Comparison of ENCODE assay signal across 2 cellular contexts in genomic region chr3:4936982-4937614, GRCh38.
TF ChIP-seq lines count a peak whose summit lies in the region.

No MANE protein-coding gene starts in this region.

TF ChIP-seq in HepG2, 621 proteins besides CTCF, POLR2A, EP300 and RAD21:
- TF ChIP-seq ZNF432 (CRISPR knock-in tag; IDR thresholded peaks at IDR 0.05; ENCODE audit: borderline replicate concordance) (no peak), AGO1 (IDR thresholded peaks at IDR 0.05; ENCODE audit: low read depth, low read length, poor library complexity, severe bottlenecking) (no peak), DRAP1 (CRISPR knock-in tag; IDR thresholded peaks at IDR 0.05) (no peak), KLF6 (CRISPR knock-in tag; IDR thresholded peaks at IDR 0.05) (no peak), MAFF (IDR thresholded peaks at IDR 0.05; ENCODE audit: low read depth, low read length) (peak; percentile 35; the same call in 1 of the 2 replicates), ZBED4 (CRISPR knock-in tag; IDR thresholded peaks at IDR 0.05; ENCODE audit: borderline replicate concordance) (no peak), MAFK (conservative IDR thresholded peaks at IDR 0.05 in 1 of 2, IDR thresholded peaks at IDR 0.05 in 1 of 2; ENCODE audit: low read length in 2 of 2) (peak; percentile 35 to 53; a peak in 2 of 4 replicates)

TF ChIP-seq in GM12878, 131 proteins besides CTCF, POLR2A, EP300 and RAD21:
- peak in 1 of 2 experiments; percentile 35; a peak in 1 of 4 replicates for TF ChIP-seq IKZF2 (IDR thresholded peaks at IDR 0.05)
- TF ChIP-seq MYB (IDR thresholded peaks at IDR 0.05; ENCODE audit: borderline replicate concordance, low read depth, low read length) = no peak
- TF ChIP-seq PBX3 (IDR thresholded peaks at IDR 0.05; ENCODE audit: insufficient replicate concordance, low read depth, low read length) = no peak
- peak; percentile 85 for TF ChIP-seq TCF7 (IDR thresholded peaks at IDR 0.05; ENCODE audit: borderline replicate concordance)
- TF ChIP-seq E4F1 (IDR thresholded peaks at IDR 0.05; ENCODE audit: borderline replicate concordance, partially characterized antibody) = no peak
- TF ChIP-seq IKZF1 (conservative IDR thresholded peaks at IDR 0.05) = 0 out of 2 replicates have a peak, but pooled peaks have one; percentile 41
- TF ChIP-seq TBL1XR1 (IDR thresholded peaks at IDR 0.05; ENCODE audit: low read depth, low read length) = no peak
- peak; percentile 59; the same call in 1 of the 2 replicates for TF ChIP-seq CREM (IDR thresholded peaks at IDR 0.05; ENCODE audit: low read depth)
- no peak for TF ChIP-seq TARDBP (IDR thresholded peaks at IDR 0.05; ENCODE audit: borderline replicate concordance)
- no peak for TF ChIP-seq GATAD2B (conservative IDR thresholded peaks at IDR 0.05; ENCODE audit: low read depth)
- peak; percentile 55; the same call in 1 of the 2 replicates for TF ChIP-seq RUNX3 (IDR thresholded peaks at IDR 0.05; ENCODE audit: low read length)
- TF ChIP-seq ELK1 (IDR thresholded peaks at IDR 0.05; ENCODE audit: low read depth, low read length) = no peak
- TF ChIP-seq SREBF1 (IDR thresholded peaks at IDR 0.05; ENCODE audit: low read length) = no peak
- TF ChIP-seq MTA2 (IDR thresholded peaks at IDR 0.05; ENCODE audit: low read depth) = no peak
- TF ChIP-seq ZZZ3 (IDR thresholded peaks at IDR 0.05; ENCODE audit: control insufficient read depth, insufficient read length, low read depth) = no peak
- TF ChIP-seq SMC3 (IDR thresholded peaks at IDR 0.05; ENCODE audit: borderline replicate concordance, low read length) = no peak
- no peak for TF ChIP-seq SKIL (IDR thresholded peaks at IDR 0.05; ENCODE audit: low read depth, poor library complexity, severe bottlenecking)
- 0 out of 2 replicates have a peak, but pooled peaks have one; percentile 32 for TF ChIP-seq PML (IDR thresholded peaks at IDR 0.05; ENCODE audit: low read length)
- TF ChIP-seq MEF2B (IDR thresholded peaks at IDR 0.05; ENCODE audit: partially characterized antibody, poor library complexity, severe bottlenecking) = no peak
- peak; percentile 71; the same call in 1 of the 2 replicates for TF ChIP-seq ATF2 (IDR thresholded peaks at IDR 0.05; ENCODE audit: low read length)
- peak; percentile 41; the same call in 1 of the 2 replicates for TF ChIP-seq ATF7 (IDR thresholded peaks at IDR 0.05; ENCODE audit: low read depth)
- peak; percentile 43 for TF ChIP-seq JUNB (IDR thresholded peaks at IDR 0.05)
- no peak for TF ChIP-seq SIX5 (IDR thresholded peaks at IDR 0.05; ENCODE audit: low read depth, low read length, severe bottlenecking)
- no peak for TF ChIP-seq TCF3 (IDR thresholded peaks at IDR 0.05; ENCODE audit: borderline replicate concordance, insufficient read depth, low read depth, low read length)
- TF ChIP-seq ZBED1 (IDR thresholded peaks at IDR 0.05; ENCODE audit: borderline replicate concordance) = 0 out of 2 replicates have a peak, but pooled peaks have one; percentile 26
- TF ChIP-seq HCFC1 (IDR thresholded peaks at IDR 0.05; ENCODE audit: low read length) = no peak
- TF ChIP-seq ETV6 (conservative IDR thresholded peaks at IDR 0.05 in 1 of 2, IDR thresholded peaks at IDR 0.05 in 1 of 2; ENCODE audit: borderline replicate concordance in 1 of 2, low read depth in 1 of 2) = peak in 1 of 2 experiments; percentile 10; a peak in 1 of 4 replicates
- peak; percentile 38; the same call in 1 of the 2 replicates for TF ChIP-seq FOXM1 (IDR thresholded peaks at IDR 0.05; ENCODE audit: low read depth, low read length)
- TF ChIP-seq KAT2A (conservative IDR thresholded peaks at IDR 0.05; ENCODE audit: control insufficient read depth, low read depth, low read length) = no peak
- peak; percentile 68; the same call in 1 of the 2 replicates for TF ChIP-seq NFIC (IDR thresholded peaks at IDR 0.05; ENCODE audit: low read depth, low read length)
- TF ChIP-seq BCL3 (IDR thresholded peaks at IDR 0.05; ENCODE audit: borderline replicate concordance, insufficient read depth, low read depth, low read length, poor library complexity, severe bottlenecking) = no peak
- TF ChIP-seq IRF3 (IDR thresholded peaks at IDR 0.05) = no peak
- TF ChIP-seq EED (IDR thresholded peaks at IDR 0.05; ENCODE audit: low read depth) = 0 out of 2 replicates have a peak, but pooled peaks have one; percentile 23
